ENCODE assay signal across 1 cellular context in genomic region chr6:9851006-9851405, GRCh38.
TF ChIP-seq lines count a peak whose summit lies in the region.

No MANE protein-coding gene starts in this region.

TF ChIP-seq in GM23338, 12 proteins besides CTCF, POLR2A, EP300 and RAD21:
- TF ChIP-seq EZH2 (IDR thresholded peaks at IDR 0.05; ENCODE audit: low read depth, unreplicated experiment) (no peak), EZH2phosphoT487 (IDR thresholded peaks at IDR 0.05; ENCODE audit: unreplicated experiment) (no peak), JUNB (IDR thresholded peaks at IDR 0.05; ENCODE audit: unreplicated experiment) (no peak), ZNF462 (CRISPR knock-in tag; IDR thresholded peaks at IDR 0.05) (no peak), ZNF114 (CRISPR knock-in tag; IDR thresholded peaks at IDR 0.05) (no peak), STAT1 (IDR thresholded peaks at IDR 0.05; ENCODE audit: unreplicated experiment) (no peak), NANOG (IDR thresholded peaks at IDR 0.05; ENCODE audit: borderline replicate concordance) (no peak), POLR2AphosphoS5 (IDR thresholded peaks at IDR 0.05; ENCODE audit: low read depth) (no peak), ZNF331 (CRISPR knock-in tag; IDR thresholded peaks at IDR 0.05; ENCODE audit: low read depth) (no peak), CREB1 (CRISPR knock-in tag; IDR thresholded peaks at IDR 0.05; ENCODE audit: low read depth) (no peak), REST (IDR thresholded peaks at IDR 0.05; ENCODE audit: unreplicated experiment) (no peak)
- TF ChIP-seq, protein P1, sequence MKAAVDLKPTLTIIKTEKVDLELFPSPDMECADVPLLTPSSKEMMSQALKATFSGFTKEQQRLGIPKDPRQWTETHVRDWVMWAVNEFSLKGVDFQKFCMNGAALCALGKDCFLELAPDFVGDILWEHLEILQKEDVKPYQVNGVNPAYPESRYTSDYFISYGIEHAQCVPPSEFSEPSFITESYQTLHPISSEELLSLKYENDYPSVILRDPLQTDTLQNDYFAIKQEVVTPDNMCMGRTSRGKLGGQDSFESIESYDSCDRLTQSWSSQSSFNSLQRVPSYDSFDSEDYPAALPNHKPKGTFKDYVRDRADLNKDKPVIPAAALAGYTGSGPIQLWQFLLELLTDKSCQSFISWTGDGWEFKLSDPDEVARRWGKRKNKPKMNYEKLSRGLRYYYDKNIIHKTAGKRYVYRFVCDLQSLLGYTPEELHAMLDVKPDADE (IDR thresholded peaks at IDR 0.05) = no peak
